Comparison of ENCODE assay signal across 8 cellular contexts in the genomic region with DNA sequence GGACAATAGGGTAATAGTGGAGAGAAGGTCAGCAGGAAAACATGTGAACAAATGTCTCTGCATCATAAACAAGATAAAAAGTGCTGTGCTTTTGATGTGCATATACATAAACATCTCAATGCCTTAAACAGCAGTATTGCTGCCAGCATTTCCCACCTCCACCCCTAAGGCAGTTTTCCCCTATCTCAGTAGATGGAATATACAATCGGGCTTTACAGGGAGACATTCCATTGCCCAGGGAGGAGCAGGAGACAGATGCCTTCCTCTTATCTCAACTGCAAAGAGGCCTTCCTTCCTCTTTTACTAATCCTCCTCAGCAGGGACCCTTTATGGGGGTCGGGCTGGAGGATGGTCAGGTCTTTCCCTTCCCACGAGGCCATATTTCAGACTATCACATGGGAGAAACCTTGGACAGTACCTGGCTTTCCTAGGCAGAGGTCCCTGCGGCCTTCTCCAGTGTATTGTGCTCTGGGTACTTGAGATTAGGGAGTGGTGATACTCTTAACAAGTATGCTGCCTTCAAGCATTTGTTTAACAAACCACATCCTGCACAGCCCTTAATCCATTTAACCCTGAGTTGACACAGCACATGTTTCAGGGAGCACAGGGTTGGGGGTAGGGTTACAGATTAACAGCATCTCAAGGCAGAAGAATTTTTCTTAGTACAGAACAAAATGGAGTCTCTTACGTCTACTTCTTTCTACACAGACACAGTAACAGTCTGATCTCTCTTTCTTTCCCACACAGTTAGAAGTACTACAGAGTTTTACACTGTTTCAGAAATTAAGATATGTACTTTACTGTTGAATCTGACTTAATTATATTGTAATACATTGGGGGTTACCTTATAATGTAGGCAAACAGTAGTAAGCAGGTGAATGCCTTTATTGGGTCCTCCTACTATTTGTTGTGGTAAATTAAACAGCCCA.
DNase-seq lines count a peak whose midpoint lies in the region; ATAC-seq and TF ChIP-seq lines count a peak whose summit lies in the region.
"Not testable (repeated sequence)": the region's sequence is repeated elsewhere in the genome, so short reads cannot be mapped to it uniquely, and the experiment has no call there.

No MANE protein-coding gene starts in this region.

- H3K4me3 ChIP-seq in Jurkat, Clone E6-1 (ENCODE audit: low read length); naive thymus-derived CD4-positive, alpha-beta T cell (ENCODE audit: low read length): not testable (repeated sequence)
- H3K4me3 ChIP-seq in breast epithelium, result peak overlapping the region; percentile 35 to 59 (median 41)
- H3K4me3 ChIP-seq in left ventricle myocardium inferior, result peak overlapping the region; percentile 62

- CTCF ChIA-PET in activated B cell treated with CpG ODN at 0.5 μM for 24 hours (lab: Charles Lee), result interaction anchor here (1.0 to 1.1 kb wide), 3 partner anchors 27 to 451 kb away, joined by 4 to 5 read pairs (median 4); no protein-coding TSS in a partner anchor
- CTCF ChIA-PET in naive thymus-derived CD4-positive, alpha-beta T cell (lab: Charles Lee), result not testable (repeated sequence)

- in situ Hi-C loops in Caki2 (cut with HindIII; ENCODE audit: low pct_unique_long_range_greater_than_20kb, low sequenced_read_pairs), result not testable (repeated sequence)

- H3K9me3 Mint-ChIP-seq in activated B cell treated with CpG ODN at 0.5 μM for 24 hours; naive thymus-derived CD4-positive, alpha-beta T cell; stimulated activated naive CD8-positive, alpha-beta T cell treated with anti-CD3 and anti-CD28 coated beads, Interleukin-15, amount 100 ng/mL, for 72 hours: not testable (repeated sequence)

- ATAC-seq in activated B cell treated with CpG ODN at 0.5 μM for 24 hours (ENCODE audit: low read depth); naive thymus-derived CD4-positive, alpha-beta T cell; stimulated activated naive CD8-positive, alpha-beta T cell treated with anti-CD3 and anti-CD28 coated beads, Interleukin-15, amount 100 ng/mL, for 72 hours: not testable (repeated sequence)

- peak overlapping the region; percentile 84 for H3K4me3 Mint-ChIP-seq in activated B cell treated with CpG ODN at 0.5 μM for 24 hours
- peak overlapping the region; percentile 48 to 92 (median 82) for H3K4me3 Mint-ChIP-seq in naive thymus-derived CD4-positive, alpha-beta T cell
- peak overlapping the region; percentile 79 to 80 for H3K4me3 Mint-ChIP-seq in stimulated activated naive CD8-positive, alpha-beta T cell treated with anti-CD3 and anti-CD28 coated beads, Interleukin-15, amount 100 ng/mL, for 72 hours

- H3K4me1 Mint-ChIP-seq in activated B cell treated with CpG ODN at 0.5 μM for 24 hours, result peaks cover 14% of the 10 kb centered on the region
- peaks cover 0 to 18% (median 15%) of the 10 kb centered on the region in 7 donors for H3K4me1 Mint-ChIP-seq in naive thymus-derived CD4-positive, alpha-beta T cell
- H3K4me1 Mint-ChIP-seq in stimulated activated naive CD8-positive, alpha-beta T cell treated with anti-CD3 and anti-CD28 coated beads, Interleukin-15, amount 100 ng/mL, for 72 hours, result peaks cover 16% of the 10 kb centered on the region

- POLR2A ChIA-PET in activated B cell treated with CpG ODN at 0.5 μM for 24 hours (lab: Charles Lee); naive thymus-derived CD4-positive, alpha-beta T cell (lab: Charles Lee): not testable (repeated sequence)

- TF ChIP-seq CTCF in activated B cell treated with CpG ODN at 0.5 μM for 24 hours (IDR thresholded peaks at IDR 0.05); breast epithelium (IDR thresholded peaks at IDR 0.05); left ventricle myocardium inferior (IDR thresholded peaks at IDR 0.05; ENCODE audit: borderline replicate concordance): not testable (repeated sequence)

- DNase-seq in Caki2 (ENCODE audit: low read depth) (peak; percentile 52), NCI-H82 treated with DMSO at 0.1 percent for 48 hours (lab: John Stamatoyannopoulos, UW; ENCODE audit: unreplicated experiment) (peak; percentile 53)
- peak; percentile 35 for DNase-seq in Jurkat, Clone E6-1 (ENCODE audit: low read depth, low spot score)
- not testable (repeated sequence) for DNase-seq in activated B cell treated with CpG ODN at 0.5 μM for 24 hours; breast epithelium (ENCODE audit: low spot score in 2 of 2); left ventricle myocardium inferior; stimulated activated naive CD8-positive, alpha-beta T cell treated with anti-CD3 and anti-CD28 coated beads, Interleukin-15, amount 100 ng/mL, for 72 hours
- DNase-seq in naive thymus-derived CD4-positive, alpha-beta T cell, result peak in 3 of 9 donors; percentile 3 to 22 (median 4)

- not testable (repeated sequence) for H3K27me3 Mint-ChIP-seq in activated B cell treated with CpG ODN at 0.5 μM for 24 hours; naive thymus-derived CD4-positive, alpha-beta T cell; stimulated activated naive CD8-positive, alpha-beta T cell treated with anti-CD3 and anti-CD28 coated beads, Interleukin-15, amount 100 ng/mL, for 72 hours

- H3K27ac ChIP-seq in breast epithelium; left ventricle myocardium inferior (replicated peaks); naive thymus-derived CD4-positive, alpha-beta T cell (ENCODE audit: low read depth, low read length): not testable (repeated sequence)

- H3K27me3 ChIP-seq in breast epithelium; naive thymus-derived CD4-positive, alpha-beta T cell (ENCODE audit: control insufficient read depth in 2 of 2, insufficient read depth in 2 of 2, low read length in 2 of 2): not testable (repeated sequence)
- peaks cover 31% of the 10 kb centered on the region for H3K27me3 ChIP-seq in left ventricle myocardium inferior (ENCODE audit: low read depth)

- not testable (repeated sequence) for H3K9me3 ChIP-seq in breast epithelium; left ventricle myocardium inferior (replicated peaks); naive thymus-derived CD4-positive, alpha-beta T cell (ENCODE audit: control insufficient read depth in 2 of 3, low read length in 3 of 3)

- intact Hi-C loops in activated B cell treated with CpG ODN at 0.5 μM for 24 hours (cut with micrococcal nuclease), result loop anchor here (2.0 kb wide), 1 partner anchor 403 kb away; no protein-coding TSS in a partner anchor
- intact Hi-C loops in breast epithelium (cut with DNase I; ENCODE audit: low total_unique reads); naive thymus-derived CD4-positive, alpha-beta T cell (cut with micrococcal nuclease): not testable (repeated sequence)
- intact Hi-C loops in left ventricle myocardium inferior (cut with micrococcal nuclease), result loop anchor here (5.0 kb wide), 1 partner anchor 453 kb away; no protein-coding TSS in a partner anchor

- not testable (repeated sequence) for H3K27ac Mint-ChIP-seq in activated B cell treated with CpG ODN at 0.5 μM for 24 hours
- peak overlapping the region in 7 of 9 donors; percentile 6 to 79 (median 28) for H3K27ac Mint-ChIP-seq in naive thymus-derived CD4-positive, alpha-beta T cell
- peak overlapping the region in 1 of 2 donors; percentile 87 for H3K27ac Mint-ChIP-seq in stimulated activated naive CD8-positive, alpha-beta T cell treated with anti-CD3 and anti-CD28 coated beads, Interleukin-15, amount 100 ng/mL, for 72 hours

- not testable (repeated sequence) for H3K36me3 Mint-ChIP-seq in activated B cell treated with CpG ODN at 0.5 μM for 24 hours (ENCODE audit: low read depth); naive thymus-derived CD4-positive, alpha-beta T cell

- H3K36me3 ChIP-seq in breast epithelium; left ventricle myocardium inferior; naive thymus-derived CD4-positive, alpha-beta T cell (ENCODE audit: control insufficient read depth in 2 of 3, insufficient read depth in 3 of 3, low read length in 3 of 3): not testable (repeated sequence)

- H3K4me1 ChIP-seq in breast epithelium; left ventricle myocardium inferior; naive thymus-derived CD4-positive, alpha-beta T cell (ENCODE audit: control insufficient read depth in 2 of 2, insufficient read depth in 2 of 2, low read length in 2 of 2): not testable (repeated sequence)

- not testable (repeated sequence) for TF ChIP-seq POLR2A in breast epithelium (IDR thresholded peaks at IDR 0.05)
